ENCODE assay signal across 1 cellular context in genomic region chr20:23441850-23442313, GRCh38.
TF ChIP-seq lines count a peak whose summit lies in the region.

No MANE protein-coding gene starts in this region.

TF ChIP-seq in endothelial cell of umbilical vein, 7 proteins besides CTCF, POLR2A, EP300 and RAD21:
- TF ChIP-seq POLR2AphosphoS5 (IDR thresholded peaks at IDR 0.05; ENCODE audit: insufficient read depth, low read depth, low read length): no peak
- no peak for TF ChIP-seq MAX (IDR thresholded peaks at IDR 0.05; ENCODE audit: insufficient read depth, insufficient read length)
- TF ChIP-seq FOS (IDR thresholded peaks at IDR 0.05; ENCODE audit: borderline replicate concordance, insufficient read depth, low read length): no peak
- no peak for TF ChIP-seq GATA2 (IDR thresholded peaks at IDR 0.05; ENCODE audit: insufficient read depth, insufficient read length, low read depth, low read length)
- TF ChIP-seq EZH2 (IDR thresholded peaks at IDR 0.05; ENCODE audit: borderline replicate concordance, low read depth, low read length, severe bottlenecking): no peak
- no peak for TF ChIP-seq JUN (IDR thresholded peaks at IDR 0.05; ENCODE audit: borderline replicate concordance, insufficient read depth, insufficient read length, low read depth)
- TF ChIP-seq MYC (IDR thresholded peaks at IDR 0.05; ENCODE audit: low read depth, low read length): no peak
